Comparison of ENCODE assay signal across 8 cellular contexts in genomic region chr6:44237021-44237812, GRCh38. TPM values are rescaled to one million over a fixed set of nuclear protein-coding genes. Genes with fewer than 3 reads are reported as not detected.
DNase-seq lines count a peak whose midpoint lies in the region; ATAC-seq and TF ChIP-seq lines count a peak whose summit lies in the region.

No MANE protein-coding gene starts in this region.

- BruUV-seq in Panc1 (replicated peaks; lab: Mats Ljungman, UMichigan), result TSS peak; percentile 98

- no peak for TF ChIP-seq CTCF in Panc1 (IDR thresholded peaks at IDR 0.05)

- no peaks in the 10 kb centered on the region for H3K27me3 ChIP-seq in Panc1 (ENCODE audit: control insufficient read depth, insufficient read depth, low read length)
- H3K27me3 ChIP-seq in subcutaneous abdominal adipose tissue (ENCODE audit: control insufficient read depth in 5 of 5, insufficient read depth in 4 of 5, low read length in 5 of 5), result no peaks in the 10 kb centered on the region

- POLR2A ChIA-PET in Panc1 (lab: Charles Lee), result interaction anchor here (0.5 to 1.0 kb wide), 4 partner anchors 13 to 68 kb away, joined by 3 to 7 read pairs (median 3); no protein-coding TSS in a partner anchor

- H3K4me3 Mint-ChIP-seq in naive B cell, result peak overlapping the region; percentile 86 to 96 (median 89)

- in situ Hi-C loops in Caki2 (cut with HindIII; ENCODE audit: low pct_unique_long_range_greater_than_20kb, low sequenced_read_pairs), result no loop called here
- in situ Hi-C loops in KBM-7 (cut with MboI; ENCODE audit: low pct_unique_long_range_greater_than_20kb, low sequenced_read_pairs), result loop anchor here (10.0 kb wide), 1 partner anchor 62 kb away; no protein-coding TSS in a partner anchor
- in situ Hi-C loops in Panc1 (cut with HindIII; ENCODE audit: low pct_unique_long_range_greater_than_20kb, low sequenced_read_pairs), result no loop called here

- H3K36me3 ChIP-seq in Panc1 (ENCODE audit: control insufficient read depth, insufficient read depth, low read length), result peaks cover 3% of the 10 kb centered on the region; the same call in 1 of the 2 replicates
- peaks cover 0 to 21% (median 18%) of the 10 kb centered on the region in 5 donors for H3K36me3 ChIP-seq in subcutaneous abdominal adipose tissue (ENCODE audit: control insufficient read depth in 5 of 5, insufficient read depth in 5 of 5, low read length in 5 of 5)

- peak overlapping the region; percentile 92 for H3K27ac ChIP-seq in Panc1 (ENCODE audit: low read length)
- peak overlapping the region; percentile 94 for H3K27ac ChIP-seq in subcutaneous abdominal adipose tissue (ENCODE audit: low read depth, low read length)

- ATAC-seq in GM21576 (IDR thresholded peaks at IDR 0.05; ENCODE audit: unreplicated experiment) (peak; percentile 61), Panc1 (peak; percentile 91), naive B cell (ENCODE audit: low read depth in 2 of 2) (peak; percentile 56 to 62)

- peak overlapping the region in 5 of 6 donors; percentile 72 to 98 (median 93) for H3K27ac Mint-ChIP-seq in naive B cell

- H3K4me1 ChIP-seq in Panc1 (ENCODE audit: control insufficient read depth, insufficient read depth, low read length), result peaks cover 60% of the 10 kb centered on the region
- peaks cover 13 to 60% (median 54%) of the 10 kb centered on the region in 5 donors for H3K4me1 ChIP-seq in subcutaneous abdominal adipose tissue (ENCODE audit: control insufficient read depth in 5 of 5, insufficient read depth in 5 of 5, low read length in 5 of 5)

- no peaks in the 10 kb centered on the region for H3K36me3 Mint-ChIP-seq in naive B cell

- peak; percentile 99 for DNase-seq in Caki2 (ENCODE audit: low read depth)
- peak; percentile 77 for DNase-seq in KBM-7
- peak; percentile 95 for DNase-seq in Panc1 (ENCODE audit: low read depth, low spot score)
- DNase-seq in activated T-helper 1 cell treated with anti-CD3 and anti-CD28 coated beads, Interleukin-2, amount 50 U/mL, for 16 hours (ENCODE audit: low read depth in 1 of 2, low spot score in 1 of 2), result peak; percentile 29 to 31
- DNase-seq in fibroblast of peridontal ligament (ENCODE audit: extremely low read depth), result peak; percentile 94
- no peak for DNase-seq in naive B cell

- no peaks in the 10 kb centered on the region for H3K27me3 Mint-ChIP-seq in naive B cell

- no peaks in the 10 kb centered on the region for H3K9me3 Mint-ChIP-seq in naive B cell

- H3K9me3 ChIP-seq in Panc1 (ENCODE audit: control insufficient read depth, insufficient read depth, low read depth, low read length) (no peaks in the 10 kb centered on the region), subcutaneous abdominal adipose tissue (ENCODE audit: control insufficient read depth in 5 of 5, low read length in 5 of 5) (no peaks in the 10 kb centered on the region)

- H3K4me3 ChIP-seq in Panc1 (ENCODE audit: low read depth in 2 of 2, low read length in 2 of 2) (peak overlapping the region; percentile 49 to 67), subcutaneous abdominal adipose tissue (ENCODE audit: low read depth in 1 of 5, low read length in 5 of 5) (peak overlapping the region; percentile 59 to 75 (median 65))

- intact Hi-C loops in Panc1 (cut with micrococcal nuclease; ENCODE audit: unreplicated experiment), result loop anchor here (5.0 kb wide), 1 partner anchor 65 kb away; no protein-coding TSS in a partner anchor

- H3K4me1 Mint-ChIP-seq in naive B cell, result peaks cover 12 to 16% (median 13%) of the 10 kb centered on the region in 3 donors

- CTCF ChIA-PET in Panc1 (lab: Charles Lee), result interaction anchor here (0.6 to 1.0 kb wide), 5 partner anchors 12 to 69 kb away, joined by 3 to 7 read pairs (median 6); partner anchors contain the start of gene SLC29A1

- H3K9ac ChIP-seq in subcutaneous abdominal adipose tissue (ENCODE audit: low read length in 5 of 5), result peak overlapping the region in 4 of 5 donors; percentile 53 to 72 (median 63)

RNA-seq across cellular contexts. Expression of gene HSP90AB1, which starts 9.7 kb away (rescaled TPM):
- 807 and 852 TPM in 2 replicates for total RNA-seq in Caki2 (2014; rRNA removed; shearing (Covaris generic); ENCODE audit: low replicate concordance)
- 1,253 TPM for total RNA-seq in Panc1 (2021; ENCODE audit: unreplicated experiment)
- polyA plus RNA-seq in Panc1 (2012; ENCODE audit: insufficient read length), result 799 TPM
- 100 to 1,000 TPM; 420 to 486 (median 447) TPM for polyA plus RNA-seq in naive B cell (ENCODE audit: low read depth in 6 of 6)

RNA-seq across cellular contexts. Expression of gene SLC29A1, which starts 13.8 kb away (rescaled TPM):
- 47.6 and 55.5 TPM in 2 replicates for total RNA-seq in Caki2 (2014; rRNA removed; shearing (Covaris generic); ENCODE audit: low replicate concordance)
- total RNA-seq in Panc1 (2021; ENCODE audit: unreplicated experiment), result 263 TPM
- polyA plus RNA-seq in Panc1 (2012; ENCODE audit: insufficient read length), result 313 TPM
- 1 to 10 TPM in 3 of 6 donors, under 1 TPM in 3; 0.15 to 3.1 (median 0.99) TPM for polyA plus RNA-seq in naive B cell (ENCODE audit: low read depth in 6 of 6)

RNA-seq across cellular contexts. Expression of gene SLC35B2, which starts 20.1 kb away (rescaled TPM):
- total RNA-seq in Caki2 (2014; rRNA removed; shearing (Covaris generic); ENCODE audit: low replicate concordance), result 203 and 221 TPM in 2 replicates
- total RNA-seq in Panc1 (2021; ENCODE audit: unreplicated experiment), result 105 TPM
- 114 TPM for polyA plus RNA-seq in Panc1 (2012; ENCODE audit: insufficient read length)
- 10 to 100 TPM; 24.2 to 38.6 (median 27.2) TPM for polyA plus RNA-seq in naive B cell (ENCODE audit: low read depth in 6 of 6)

RNA-seq across cellular contexts. Expression of gene MYMX, which starts 20.5 kb away (rescaled TPM):
- total RNA-seq in Caki2 (2014; rRNA removed; shearing (Covaris generic); ENCODE audit: low replicate concordance), result not detected in 2 replicates
- 1.8 TPM for total RNA-seq in Panc1 (2021; ENCODE audit: unreplicated experiment)
- 1.9 TPM for polyA plus RNA-seq in Panc1 (2012; ENCODE audit: insufficient read length)
- not detected for polyA plus RNA-seq in naive B cell (ENCODE audit: low read depth in 6 of 6)

RNA-seq across cellular contexts. Expression of gene NFKBIE, which starts 28.1 kb away (rescaled TPM):
- total RNA-seq in Caki2 (2014; rRNA removed; shearing (Covaris generic); ENCODE audit: low replicate concordance), result 24.7 and 33.4 TPM in 2 replicates
- total RNA-seq in Panc1 (2021; ENCODE audit: unreplicated experiment), result 24.9 TPM
- polyA plus RNA-seq in Panc1 (2012; ENCODE audit: insufficient read length), result 35.8 TPM
- 10 to 100 TPM; 22.1 to 30.8 (median 27.9) TPM for polyA plus RNA-seq in naive B cell (ENCODE audit: low read depth in 6 of 6)
